Comparison of ENCODE assay signal across 8 cellular contexts in genomic region chr12:53207042-53207441, GRCh38. TPM values are rescaled to one million over a fixed set of nuclear protein-coding genes. Genes with fewer than 3 reads are reported as not detected.
DNase-seq lines count a peak whose midpoint lies in the region; ATAC-seq and TF ChIP-seq lines count a peak whose summit lies in the region.
"Had no signal": no experiment of that assay in that cellular context is flagged by ENCODE, and none has a peak within 500 bp of the region (broad histone marks: within the 10 kb centered on the region; RNA-seq: fewer than 3 reads in every experiment).

TSS of gene ITGB7 (minus strand) at chr12:53207251. CDS start at chr12:53200443, 6,808 bp downstream.

- H2AFZ ChIP-seq in mesenchymal stem cell (ENCODE audit: low read depth, low read length): no peak within 1 kb of the TSS

- H3K4ac ChIP-seq in mesenchymal stem cell (ENCODE audit: low read depth in 1 of 2, low read length in 2 of 2): peak within 1 kb of the TSS; percentile 68 to 78

- WGBS in mesenchymal stem cell: 84% methylated on average over 4 of the region's 5 CpGs
- 64% methylated on average over 5 of the region's 5 CpGs for WGBS in esophagus muscularis mucosa

- peak within 1 kb of the TSS; percentile 74 for H4K8ac ChIP-seq in mesenchymal stem cell (ENCODE audit: low read length)

- H3K4me1 Mint-ChIP-seq in activated CD4-positive, alpha-beta memory T cell treated with anti-CD3 and anti-CD28 coated beads for 36 hours (ENCODE audit: low read depth): peaks cover 67% of the 10 kb centered on the region

- H3K14ac ChIP-seq in mesenchymal stem cell (ENCODE audit: low read length in 2 of 2): peak within 1 kb of the TSS in 1 of 2 experiments; percentile 78

- H3K27me3 ChIP-seq in mesenchymal stem cell (ENCODE audit: control insufficient read depth in 1 of 2, insufficient read depth in 1 of 2, low read length in 2 of 2): no peaks in the 10 kb centered on the region
- H3K27me3 ChIP-seq in esophagus muscularis mucosa: no peaks in the 10 kb centered on the region

- peak within 1 kb of the TSS; percentile 49 to 98 for H2BK12ac ChIP-seq in mesenchymal stem cell (ENCODE audit: low read length in 2 of 2)

- peaks cover 7% of the 10 kb centered on the region for H3K4me1 ChIP-seq in mesenchymal stem cell (ENCODE audit: control insufficient read depth, insufficient read depth, low read depth, low read length)
- H3K4me1 ChIP-seq in esophagus muscularis mucosa: peaks cover 7 to 16% (median 15%) of the 10 kb centered on the region in 4 donors

- peak within 1 kb of the TSS in 1 of 2 experiments; percentile 70 for H3K23ac ChIP-seq in mesenchymal stem cell (ENCODE audit: low read length in 2 of 2)

- peaks cover 19% of the 10 kb centered on the region for H3K36me3 Mint-ChIP-seq in activated CD4-positive, alpha-beta memory T cell treated with anti-CD3 and anti-CD28 coated beads for 36 hours

- no peak within 1 kb of the TSS for H3K27ac ChIP-seq in mesenchymal stem cell (ENCODE audit: low read length, poor library complexity, severe bottlenecking)
- no peak within 1 kb of the TSS for H3K27ac ChIP-seq in esophagus muscularis mucosa (replicated peaks in 1 of 4)

- CTCF ChIA-PET in activated CD4-positive, alpha-beta memory T cell treated with anti-CD3 and anti-CD28 coated beads for 36 hours (lab: Charles Lee): interaction anchor here (1.0 to 5.6 kb wide), 12 partner anchors 9 to 145 kb away, joined by 3 to 37 read pairs (median 6); partner anchors contain the start of genes AAAS, CSAD, ESPL1 and PFDN5

- no peak for TF ChIP-seq EP300 in esophagus muscularis mucosa (IDR thresholded peaks at IDR 0.05)

- peak within 1 kb of the TSS; percentile 83 for H3K27ac Mint-ChIP-seq in activated CD4-positive, alpha-beta memory T cell treated with anti-CD3 and anti-CD28 coated beads for 36 hours

- ATAC-seq in GM19438 (IDR thresholded peaks at IDR 0.05; ENCODE audit: low read depth, unreplicated experiment) (peak; percentile 41), HG03571 (IDR thresholded peaks at IDR 0.05; ENCODE audit: unreplicated experiment) (peak; percentile 45), HG03457 (IDR thresholded peaks at IDR 0.05; ENCODE audit: unreplicated experiment) (no peak)
- ATAC-seq: right cardiac atrium had no signal

- peak within 1 kb of the TSS; percentile 84 for H3K4me3 Mint-ChIP-seq in activated CD4-positive, alpha-beta memory T cell treated with anti-CD3 and anti-CD28 coated beads for 36 hours

- POLR2A ChIA-PET in activated CD4-positive, alpha-beta memory T cell treated with anti-CD3 and anti-CD28 coated beads for 36 hours (lab: Charles Lee): interaction anchor here (1.1 to 5.1 kb wide), 5 partner anchors 8 to 88 kb away, joined by 5 to 33 read pairs (median 6); partner anchors contain the start of genes CSAD, PFDN5 and ZNF740

- intact Hi-C loops in activated CD4-positive, alpha-beta memory T cell treated with anti-CD3 and anti-CD28 coated beads for 36 hours (cut with micrococcal nuclease): loop anchor here (2.0 kb wide), 1 partner anchor 48 kb away; no protein-coding TSS in a partner anchor
- intact Hi-C loops in esophagus muscularis mucosa (cut with DNase I): no loop called here

- H2BK15ac ChIP-seq in mesenchymal stem cell (ENCODE audit: low read depth, poor library complexity, severe bottlenecking): peak within 1 kb of the TSS; percentile 77

- H3K4me2 ChIP-seq in mesenchymal stem cell (ENCODE audit: low read length, poor library complexity, severe bottlenecking): no peak within 1 kb of the TSS

- no peak for TF ChIP-seq CTCF in esophagus muscularis mucosa (IDR thresholded peaks at IDR 0.05)

- H3K9me3 Mint-ChIP-seq in activated CD4-positive, alpha-beta memory T cell treated with anti-CD3 and anti-CD28 coated beads for 36 hours: no peaks in the 10 kb centered on the region

- H2BK5ac ChIP-seq in mesenchymal stem cell (ENCODE audit: low read depth, low read length, poor library complexity, severe bottlenecking): no peak within 1 kb of the TSS

- TF ChIP-seq POLR2A in esophagus muscularis mucosa (IDR thresholded peaks at IDR 0.05; ENCODE audit: low read depth): no peak

- H3K18ac ChIP-seq in mesenchymal stem cell (ENCODE audit: low read depth in 1 of 2, low read length in 2 of 2): peak within 1 kb of the TSS; percentile 34 to 74

- H4K91ac ChIP-seq in mesenchymal stem cell (ENCODE audit: low read length): peak within 1 kb of the TSS; percentile 67

- peak within 1 kb of the TSS; percentile 75 for H2AK5ac ChIP-seq in mesenchymal stem cell (ENCODE audit: low read length, severe bottlenecking)

- DNase-seq in activated CD4-positive, alpha-beta memory T cell treated with anti-CD3 and anti-CD28 coated beads for 36 hours: peak; percentile 82
- DNase-seq in mesenchymal stem cell: no peak
- no peak for DNase-seq in NCI-H128 (lab: John Stamatoyannopoulos, UW; ENCODE audit: unreplicated experiment)
- DNase-seq in esophagus muscularis mucosa (ENCODE audit: extremely low spot score): no peak

- H3K4me3 ChIP-seq in mesenchymal stem cell (ENCODE audit: insufficient read depth in 1 of 2, low read depth in 1 of 2, low read length in 2 of 2): peak within 1 kb of the TSS in 1 of 2 experiments; percentile 54
- H3K4me3 ChIP-seq in esophagus muscularis mucosa: no peak within 1 kb of the TSS

- peaks cover 20 to 27% of the 10 kb centered on the region in 2 experiments for H3K36me3 ChIP-seq in mesenchymal stem cell (ENCODE audit: control insufficient read depth in 1 of 2, insufficient read depth in 2 of 2, low read depth in 1 of 2, low read length in 2 of 2)
- H3K36me3 ChIP-seq in esophagus muscularis mucosa: peaks cover 15 to 25% (median 23%) of the 10 kb centered on the region in 4 donors

- no peaks in the 10 kb centered on the region for H3K27me3 Mint-ChIP-seq in activated CD4-positive, alpha-beta memory T cell treated with anti-CD3 and anti-CD28 coated beads for 36 hours

- peak within 1 kb of the TSS; percentile 37 for H2BK120ac ChIP-seq in mesenchymal stem cell (ENCODE audit: low read depth, low read length)

- no peaks in the 10 kb centered on the region for H3K9me3 ChIP-seq in mesenchymal stem cell (ENCODE audit: control insufficient read depth, low read length)
- no peaks in the 10 kb centered on the region for H3K9me3 ChIP-seq in esophagus muscularis mucosa

- no peaks in the 10 kb centered on the region for H3K79me1 ChIP-seq in mesenchymal stem cell (replicated peaks; ENCODE audit: low read length, poor library complexity, severe bottlenecking)

- peak within 1 kb of the TSS; percentile 86 for H3K9ac ChIP-seq in mesenchymal stem cell (ENCODE audit: low read length)

RNA-seq across cellular contexts. Expression of gene ITGB7, which starts in this region (rescaled TPM):
- 100 to 1,000 TPM; 168 to 169 TPM for total RNA-seq in activated CD4-positive, alpha-beta memory T cell treated with anti-CD3 and anti-CD28 coated beads for 36 hours
- 0.19 TPM for polyA plus RNA-seq in mesenchymal stem cell (2013, experiment 1 of 2)
- polyA plus RNA-seq in mesenchymal stem cell (2013, experiment 2 of 2): 0.10 TPM
- 1 to 10 TPM; 1.1 to 1.8 (median 1.4) TPM for total RNA-seq in esophagus muscularis mucosa

Comparison
In these comparisons a context has a peak if more than half of its experiments do, and no peak if none do; other contexts are left out.
1. RNA of gene ITGB7 (total RNA-seq): 168 to 169 TPM in activated CD4-positive, alpha-beta memory T cell treated with anti-CD3 and anti-CD28 coated beads for 36 hours; 1.1 to 1.8 TPM in esophagus muscularis mucosa; every median in the first group is over 10 times any median in the second.